ENCODE assay signal across 12 cellular contexts in the genomic region with DNA sequence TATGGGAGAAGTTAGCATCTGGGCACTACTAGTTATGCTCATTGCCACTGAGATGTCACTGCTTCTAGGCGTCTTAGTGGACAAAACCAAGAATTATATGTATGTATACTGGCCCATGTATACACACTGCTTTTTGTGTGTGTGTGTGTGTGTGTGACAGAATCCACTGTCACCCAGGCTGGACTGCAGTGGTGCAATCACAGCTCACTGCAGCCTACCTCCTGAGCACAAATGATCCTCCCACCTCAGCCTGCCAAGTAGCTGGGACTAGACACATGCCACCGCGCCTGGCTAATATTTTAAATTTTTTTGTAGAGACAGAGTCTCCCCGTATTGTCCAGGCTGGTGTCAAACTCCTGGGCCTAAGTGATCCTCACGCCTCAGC. TPM values are rescaled to one million over a fixed set of nuclear protein-coding genes. Genes with fewer than 3 reads are reported as not detected.
DNase-seq lines count a peak whose midpoint lies in the region; ATAC-seq, FAIRE-seq and TF ChIP-seq lines count a peak whose summit lies in the region.
"Had no signal": no experiment of that assay in that cellular context is flagged by ENCODE, and none has a peak within 500 bp of the region (broad histone marks: within the 10 kb centered on the region; RNA-seq: fewer than 3 reads in every experiment).

No MANE protein-coding gene starts in this region.

- peaks cover 15% of the 10 kb centered on the region for H3K4me1 ChIP-seq in IMR-90 (ENCODE audit: control insufficient read depth, insufficient read depth, low read length)
- peaks cover 7 to 8% (median 8%) of the 10 kb centered on the region in 4 donors for H3K4me1 ChIP-seq in liver (ENCODE audit: control insufficient read depth in 4 of 4, insufficient read depth in 4 of 4, low read length in 3 of 4)
- H3K4me1 ChIP-seq in stomach = peaks cover 44 to 86% (median 51%) of the 10 kb centered on the region in 4 donors

- no peaks in the 10 kb centered on the region for H3K36me3 ChIP-seq in IMR-90 (ENCODE audit: control insufficient read depth, insufficient read depth, low read length)
- H3K36me3 ChIP-seq in liver (ENCODE audit: control insufficient read depth in 4 of 4, insufficient read depth in 3 of 4, low read depth in 1 of 4, low read length in 3 of 4) = no peaks in the 10 kb centered on the region
- H3K36me3 ChIP-seq in stomach = no peaks in the 10 kb centered on the region
- no peaks in the 10 kb centered on the region for H3K36me3 ChIP-seq in H7 (replicated peaks; ENCODE audit: control insufficient read depth, insufficient read depth, low read length)

- no peak overlapping the region for H4K5ac ChIP-seq in IMR-90 (ENCODE audit: low read depth, low read length)

- H3K4me3 ChIP-seq in IMR-90 (ENCODE audit: insufficient read depth, low read depth, low read length) (no peak overlapping the region), coronary artery (peak overlapping the region; percentile 35), liver (ENCODE audit: low read depth in 1 of 3, low read length in 3 of 3) (no peak overlapping the region), stomach (no peak overlapping the region), H7 (ENCODE audit: insufficient read depth, low read depth, low read length) (no peak overlapping the region)

- H4K91ac ChIP-seq in IMR-90 (ENCODE audit: insufficient read depth, low read depth, low read length) = no peak overlapping the region; the same call in 1 of the 2 replicates

- H3K9ac ChIP-seq in IMR-90 (ENCODE audit: low read depth, low read length) (no peak overlapping the region), liver (ENCODE audit: low read depth in 1 of 2, low read length in 2 of 2) (no peak overlapping the region)

- WGBS in IMR-90 (ENCODE audit: extremely low coverage in 2 of 2, insufficient read length in 1 of 2), 2 experiments = no CpG with 5 or more reads among the region's 5 CpGs
- 49% methylated on average over 5 of the region's 5 CpGs for WGBS in liver
- WGBS in stomach, 5 donors = 50 to 61% (median 55%) methylated on average over 5 of the region's 5 CpGs

- peaks cover 5% of the 10 kb centered on the region; the same call in 1 of the 2 replicates for H4K20me1 ChIP-seq in IMR-90 (ENCODE audit: insufficient read depth, low read length)

- peaks cover 6% of the 10 kb centered on the region for H3K9me1 ChIP-seq in IMR-90 (ENCODE audit: insufficient read depth, low read length)

- no peak overlapping the region for H2AK9ac ChIP-seq in IMR-90 (replicated peaks; ENCODE audit: low read depth, low read length, poor library complexity)

- no peak for FAIRE-seq in H54 (lab: Jason Lieb, UNC)

- no peaks in the 10 kb centered on the region for H3K9me3 ChIP-seq in IMR-90 (ENCODE audit: control insufficient read depth, insufficient read depth, low read length)
- H3K9me3 ChIP-seq in liver (ENCODE audit: control insufficient read depth in 4 of 4, low read length in 3 of 4) = no peaks in the 10 kb centered on the region
- no peaks in the 10 kb centered on the region for H3K9me3 ChIP-seq in stomach

- peak overlapping the region; percentile 5 for H2BK5ac ChIP-seq in IMR-90 (ENCODE audit: low read depth, low read length, poor library complexity, severe bottlenecking)

- peak overlapping the region; percentile 28; the same call in 1 of the 2 replicates for H3K18ac ChIP-seq in IMR-90 (ENCODE audit: low read depth, low read length)

- no peak for TF ChIP-seq CTCF in IMR-90 (conservative IDR thresholded peaks at IDR 0.05; ENCODE audit: low read depth, low read length)
- TF ChIP-seq CTCF in coronary artery (IDR thresholded peaks at IDR 0.05) = no peak
- TF ChIP-seq CTCF in liver (IDR thresholded peaks at IDR 0.05; ENCODE audit: low read depth, low read length, missing input control) = no peak
- no peak for TF ChIP-seq CTCF in stomach (IDR thresholded peaks at IDR 0.05)

- peaks cover 4 to 11% of the 10 kb centered on the region in 2 experiments; a peak in 1 of 4 replicates for H3K79me1 ChIP-seq in IMR-90 (ENCODE audit: low read depth in 1 of 2, low read length in 2 of 2)

- no peak for TF ChIP-seq POLR2A in IMR-90 (IDR thresholded peaks at IDR 0.05; ENCODE audit: low read depth, low read length)
- TF ChIP-seq POLR2A in stomach (IDR thresholded peaks at IDR 0.05) = no peak
- TF ChIP-seq POLR2A in H54 (IDR thresholded peaks at IDR 0.05; ENCODE audit: low read depth, low read length) = no peak

- BruUV-seq in IMR-90 (replicated peaks; lab: Mats Ljungman, UMichigan) = no TSS peak

- H3K27ac ChIP-seq in IMR-90 (ENCODE audit: insufficient read depth, low read length) = no peak overlapping the region
- peak overlapping the region in 1 of 2 donors; percentile 83 for H3K27ac ChIP-seq in coronary artery
- peak overlapping the region; percentile 41 for H3K27ac ChIP-seq in liver (ENCODE audit: low read depth in 1 of 2, low read length in 2 of 2)
- peak overlapping the region; percentile 34 to 70 (median 69) for H3K27ac ChIP-seq in stomach

- H4K8ac ChIP-seq in IMR-90 (ENCODE audit: low read depth in 2 of 2, low read length in 2 of 2) = 0 out of 4 replicates have a peak overlapping the region, but pooled peaks of 1 of the 2 experiments have one; percentile 50

- no peak overlapping the region for H2AFZ ChIP-seq in IMR-90 (replicated peaks; ENCODE audit: low read length, poor library complexity)

- TF ChIP-seq EP300 in stomach (IDR thresholded peaks at IDR 0.05) = no peak

- CTCF ChIA-PET in IMR-90 (lab: Yijun Ruan, JAX) = interaction anchor here (0.6 kb wide), 2 partner anchors 32 to 441 kb away, joined by 3 to 4 read pairs; no protein-coding TSS in a partner anchor

- POLR2A ChIA-PET in IMR-90 (lab: Charles Lee; ENCODE audit: unreplicated experiment) = no interaction called here

- H3K4me2 ChIP-seq in IMR-90 (ENCODE audit: low read depth, low read length) = peak overlapping the region; percentile 5; the same call in 1 of the 2 replicates

- no peak for TF ChIP-seq RAD21 in IMR-90 (IDR thresholded peaks at IDR 0.05; ENCODE audit: low read length)
- TF ChIP-seq RAD21 in liver (IDR thresholded peaks at IDR 0.05) = peak in 1 of 2 donors; percentile 25

- H2BK20ac ChIP-seq in IMR-90 (ENCODE audit: low read depth, low read length) = no peak overlapping the region

- no peak for DNase-seq in IMR-90
- no peak for DNase-seq in coronary artery (ENCODE audit: low spot score)
- DNase-seq in stomach = no peak
- DNase-seq in H7 = no peak
- DNase-seq in H54 (ENCODE audit: insufficient read length, low spot score) = no peak
- DNase-seq: activated CD4-positive, alpha-beta T cell treated with anti-CD3 and anti-CD28 coated beads for 1 hour; activated naive CD4-positive, alpha-beta T cell; CD8-positive, alpha-beta memory T cell; nucleus accumbens had no signal

- peak overlapping the region; percentile 16; the same call in 1 of the 2 replicates for H3K14ac ChIP-seq in IMR-90 (replicated peaks; ENCODE audit: low read depth, low read length)

- peak overlapping the region; percentile 43 for H2AK5ac ChIP-seq in IMR-90 (ENCODE audit: low read depth, low read length)

- dilution Hi-C loops in IMR-90 (cut with HindIII; ENCODE audit: low sequenced_read_pairs, unreplicated experiment) = no loop called here

- H2BK15ac ChIP-seq in IMR-90 (ENCODE audit: low read depth, low read length) = peak overlapping the region; percentile 7; the same call in 1 of the 3 replicates

- intact Hi-C loops in IMR-90 (cut with micrococcal nuclease) = no loop called here
- intact Hi-C loops in stomach (cut with DNase I; ENCODE audit: low total_unique reads) = no loop called here

- in situ Hi-C loops in IMR-90 (cut with MboI; ENCODE audit: low sequenced_read_pairs) = no loop called here

- peak overlapping the region; percentile 27; the same call in 1 of the 2 replicates for H3K4ac ChIP-seq in IMR-90 (ENCODE audit: low read depth, low read length)

- H3K23ac ChIP-seq in IMR-90 (ENCODE audit: low read depth, low read length) = no peak overlapping the region

- H3K56ac ChIP-seq in IMR-90 (ENCODE audit: extremely low read depth, insufficient read depth, low read length) = no peak overlapping the region

- ATAC-seq in IMR-90 (ENCODE audit: low read depth) = 0 out of 2 replicates have a peak, but pooled peaks have one; percentile 6
- no peak for ATAC-seq in HG03571 (IDR thresholded peaks at IDR 0.05; ENCODE audit: unreplicated experiment)
- no peak for ATAC-seq in HG03135 (IDR thresholded peaks at IDR 0.05; ENCODE audit: unreplicated experiment)

- H3K27me3 ChIP-seq in IMR-90 (ENCODE audit: control insufficient read depth, insufficient read depth, low read length) (no peaks in the 10 kb centered on the region), liver (ENCODE audit: control insufficient read depth in 4 of 4, insufficient read depth in 4 of 4, low read length in 3 of 4) (no peaks in the 10 kb centered on the region), stomach (no peaks in the 10 kb centered on the region), H7 (ENCODE audit: control insufficient read depth, insufficient read depth, low read length) (no peaks in the 10 kb centered on the region)

- no peak overlapping the region; the same call in 1 of the 2 replicates for H2BK120ac ChIP-seq in IMR-90 (ENCODE audit: low read depth, low read length)

TF ChIP-seq in IMR-90, 13 proteins besides CTCF, POLR2A, EP300 and RAD21:
- TF ChIP-seq FOS (IDR thresholded peaks at IDR 0.05; ENCODE audit: low read depth, low read length) = no peak
- TF ChIP-seq CEBPB (IDR thresholded peaks at IDR 0.05; ENCODE audit: low read depth, low read length) = 0 out of 2 replicates have a peak, but pooled peaks have one; percentile 3

TF ChIP-seq in liver, 16 proteins besides CTCF, POLR2A, EP300 and RAD21:
- TF ChIP-seq HNF4A (conservative IDR thresholded peaks at IDR 0.05) (peak; percentile 42 to 48), RXRA (IDR thresholded peaks at IDR 0.05) (peak in 1 of 2 donors; percentile 19), FOXA1 (IDR thresholded peaks at IDR 0.05) (no peak), SP1 (IDR thresholded peaks at IDR 0.05) (peak; percentile 24), TAF1 (conservative IDR thresholded peaks at IDR 0.05) (no peak)

RNA-seq across cellular contexts. Expression of a gene that starts 25.2 kb away (rescaled TPM):
- total RNA-seq in IMR-90 (2012; rRNA removed) (163 and 183 TPM in 2 replicates), liver (10 to 100 TPM; 13.0 to 17.5 TPM), stomach (100 to 1,000 TPM in 3 of 5 donors, 10 to 100 TPM in 2; 71.0 to 143 (median 132) TPM)
- polyA plus RNA-seq in IMR-90 (2012; rRNA removed) (111 and 126 TPM in 2 replicates), liver (10 to 100 TPM in 1 of 2 donors, 1 to 10 TPM in 1; 8.1 to 14.0 TPM), stomach (10 to 100 TPM; 28.7 to 72.4 (median 33.7) TPM)
- polyA plus RNA-seq in IMR-90 (2012; cell fraction: cytosol; rRNA removed) = 25.4 and 30.9 TPM in 2 replicates
- polyA plus RNA-seq in IMR-90 (2012; cell fraction: nucleus; rRNA removed; ENCODE audit: low replicate concordance) = 79.3 and 765 TPM in 2 replicates
- total RNA-seq in H7 (2014; rRNA removed; shearing (Covaris generic)) = 34.0 and 53.2 TPM in 2 replicates
